ENCODE assay signal across 8 cellular contexts in genomic region chr19:18044825-18045304, GRCh38. TPM values are rescaled to one million over a fixed set of nuclear protein-coding genes. Genes with fewer than 3 reads are reported as not detected.
DNase-seq lines count a peak whose midpoint lies in the region; ATAC-seq lines count a peak whose summit lies in the region.

No MANE protein-coding gene starts in this region.

- peak; percentile 81 for ATAC-seq in HG02970 (IDR thresholded peaks at IDR 0.05; ENCODE audit: low FRiP score, unreplicated experiment)

- no peaks in the 10 kb centered on the region for H3K27me3 ChIP-seq in endocrine pancreas (ENCODE audit: control insufficient read depth, insufficient read depth, low read length)
- H3K27me3 ChIP-seq in muscle layer of colon (ENCODE audit: control insufficient read depth in 1 of 2, insufficient read depth in 2 of 2, low read length in 2 of 2), result no peaks in the 10 kb centered on the region

- peaks cover 7% of the 10 kb centered on the region for H3K9me3 Mint-ChIP-seq in activated CD4-positive, alpha-beta memory T cell treated with anti-CD3 and anti-CD28 coated beads for 36 hours

- intact Hi-C loops in activated CD4-positive, alpha-beta memory T cell treated with anti-CD3 and anti-CD28 coated beads for 36 hours (cut with micrococcal nuclease), result loop anchor here (1.0 to 2.0 kb wide), 5 partner anchors 13 to 46 kb away; no protein-coding TSS in a partner anchor

- H3K27ac ChIP-seq in muscle layer of colon (ENCODE audit: low read depth, low read length), result peak overlapping the region; percentile 63

- no peaks in the 10 kb centered on the region for H3K36me3 Mint-ChIP-seq in activated CD4-positive, alpha-beta memory T cell treated with anti-CD3 and anti-CD28 coated beads for 36 hours

- no peaks in the 10 kb centered on the region for H3K4me1 ChIP-seq in endocrine pancreas (ENCODE audit: control insufficient read depth, insufficient read depth, low read length)
- H3K4me1 ChIP-seq in muscle layer of colon (ENCODE audit: insufficient read depth, low read length), result no peaks in the 10 kb centered on the region

- POLR2A ChIA-PET in activated CD4-positive, alpha-beta memory T cell treated with anti-CD3 and anti-CD28 coated beads for 36 hours (lab: Charles Lee), result interaction anchor here (0.6 to 1.6 kb wide), 8 partner anchors 14 to 197 kb away, joined by 3 to 12 read pairs (median 4); partner anchors contain the start of genes IL12RB1 and JAK3

- H3K36me3 ChIP-seq in endocrine pancreas (ENCODE audit: control insufficient read depth, insufficient read depth, low read length) (no peaks in the 10 kb centered on the region), muscle layer of colon (ENCODE audit: insufficient read depth, low read length) (no peaks in the 10 kb centered on the region)

- H3K27me3 Mint-ChIP-seq in activated CD4-positive, alpha-beta memory T cell treated with anti-CD3 and anti-CD28 coated beads for 36 hours, result peaks cover 2% of the 10 kb centered on the region

- no peak overlapping the region for H3K9ac ChIP-seq in endocrine pancreas (ENCODE audit: control insufficient read depth, insufficient read depth, low read length)
- peak overlapping the region; percentile 49 for H3K9ac ChIP-seq in muscle layer of colon (ENCODE audit: low read length)

- H3K9me3 ChIP-seq in endocrine pancreas (ENCODE audit: control insufficient read depth, low read length) (no peaks in the 10 kb centered on the region), muscle layer of colon (ENCODE audit: low read length) (peaks cover 5% of the 10 kb centered on the region)

- H3K4me3 ChIP-seq in endocrine pancreas (ENCODE audit: control insufficient read depth, insufficient read depth, low read length) (peak overlapping the region; percentile 51), muscle layer of colon (ENCODE audit: low read depth in 1 of 2, low read length in 2 of 2) (peak overlapping the region; percentile 42 to 74)

- H3K4me1 Mint-ChIP-seq in activated CD4-positive, alpha-beta memory T cell treated with anti-CD3 and anti-CD28 coated beads for 36 hours (ENCODE audit: low read depth), result peaks cover 37% of the 10 kb centered on the region

- peak overlapping the region; percentile 75 for H3K27ac Mint-ChIP-seq in activated CD4-positive, alpha-beta memory T cell treated with anti-CD3 and anti-CD28 coated beads for 36 hours

- CTCF ChIA-PET in activated CD4-positive, alpha-beta memory T cell treated with anti-CD3 and anti-CD28 coated beads for 36 hours (lab: Charles Lee), result interaction anchor here (0.6 to 2.2 kb wide), 15 partner anchors 13 to 123 kb away, joined by 3 to 10 read pairs (median 4); partner anchors contain the start of genes ARRDC2 and IL12RB1

- H3K4me3 Mint-ChIP-seq in activated CD4-positive, alpha-beta memory T cell treated with anti-CD3 and anti-CD28 coated beads for 36 hours, result peak overlapping the region; percentile 50

- peak; percentile 33 for DNase-seq in NCI-H748 (lab: John Stamatoyannopoulos, UW; ENCODE audit: unreplicated experiment)
- no peak for DNase-seq in NCI-H748 treated with DMSO at 0.1 percent for 48 hours (lab: John Stamatoyannopoulos, UW)
- peak; percentile 93 for DNase-seq in NCI-H446 treated with DMSO at 0.1 percent for 48 hours (lab: John Stamatoyannopoulos, UW)
- DNase-seq in activated CD4-positive, alpha-beta memory T cell treated with anti-CD3 and anti-CD28 coated beads for 36 hours, result peak; percentile 97
- DNase-seq in stimulated activated CD8-positive, alpha-beta memory T cell treated with anti-CD3 and anti-CD28 coated beads, Interleukin-7, amount 100 ng/mL, for 24 hours (ENCODE audit: low read depth), result peak; percentile 81

RNA-seq across cellular contexts. Expression of gene ARRDC2, which starts 36.9 kb away (rescaled TPM):
- total RNA-seq in activated CD4-positive, alpha-beta memory T cell treated with anti-CD3 and anti-CD28 coated beads for 36 hours, result 10 to 100 TPM; 28.2 to 28.6 TPM

RNA-seq across cellular contexts. Expression of gene IL12RB1, which starts 41.9 kb away (rescaled TPM):
- total RNA-seq in activated CD4-positive, alpha-beta memory T cell treated with anti-CD3 and anti-CD28 coated beads for 36 hours, result 10 to 100 TPM; 22.6 to 23.3 TPM

RNA-seq across cellular contexts. Expression of gene MAST3, which starts 52.7 kb away (rescaled TPM):
- total RNA-seq in activated CD4-positive, alpha-beta memory T cell treated with anti-CD3 and anti-CD28 coated beads for 36 hours, result 10 to 100 TPM; 22.5 to 23.8 TPM
